In genomic region chr9:18799420-18799819, GRCh38 we compare ENCODE assay signal across 20 cellular contexts.
"Had no signal": no experiment of that assay in that cellular context is flagged by ENCODE, and none has a peak within 500 bp of the region (broad histone marks: within the 10 kb centered on the region; RNA-seq: fewer than 3 reads in every experiment).

No MANE protein-coding gene starts in this region.

- ATAC-seq: activated CD8-positive, alpha-beta T cell treated with anti-CD3 and anti-CD28 coated beads for 36 hours; left ventricle myocardium superior; natural killer cell; stimulated activated naive CD8-positive, alpha-beta T cell treated with anti-CD3 and anti-CD28 coated beads, Interleukin-15, Interleukin-2, amounts not matched to agents 100 U/mL and 50 U/mL, for 24 hours; WTC11 had no signal

- H3K27me3 ChIP-seq: right atrium auricular region had no signal

- DNase-seq: activated CD4-positive, alpha-beta T cell treated with anti-CD3 and anti-CD28 coated beads for 48 hours; activated CD8-positive, alpha-beta T cell treated with anti-CD3 and anti-CD28 coated beads for 36 hours; activated gamma-delta T cell treated with Interleukin-2 at 50 U/mL for 16 hours; activated naive CD8-positive, alpha-beta T cell treated with anti-CD3 and anti-CD28 coated beads for 36 hours; cortex of kidney; effector CD4-positive, alpha-beta T cell; foreskin melanocyte; head of caudate nucleus; kidney glomerular epithelial cell; left ventricle myocardium superior; natural killer cell; nucleus accumbens; stimulated activated naive CD8-positive, alpha-beta T cell treated with anti-CD3 and anti-CD28 coated beads, Interleukin-15, Interleukin-2, amounts not matched to agents 100 U/mL and 50 U/mL, for 24 hours had no signal

- H3K27ac ChIP-seq: right atrium auricular region had no signal

- H3K4me3 ChIP-seq: right atrium auricular region, smooth muscle cell had no signal

- H3K36me3 Mint-ChIP-seq: activated naive CD8-positive, alpha-beta T cell treated with anti-CD3 and anti-CD28 coated beads for 36 hours; memory B cell; natural killer cell; type B pancreatic cell; WTC11 had no signal

- H3K9me3 Mint-ChIP-seq: activated naive CD8-positive, alpha-beta T cell treated with anti-CD3 and anti-CD28 coated beads for 36 hours; natural killer cell; type B pancreatic cell had no signal

- H3K4me1 ChIP-seq: right atrium auricular region had no signal

- H3K9me3 ChIP-seq: right atrium auricular region had no signal

- H3K4me3 Mint-ChIP-seq: activated CD8-positive, alpha-beta T cell treated with anti-CD3 and anti-CD28 coated beads for 36 hours; activated naive CD8-positive, alpha-beta T cell treated with anti-CD3 and anti-CD28 coated beads for 36 hours; memory B cell; natural killer cell; type B pancreatic cell; WTC11 had no signal

- H3K4me2 ChIP-seq: smooth muscle cell had no signal

- H3K27ac Mint-ChIP-seq: activated CD8-positive, alpha-beta T cell treated with anti-CD3 and anti-CD28 coated beads for 36 hours; activated naive CD8-positive, alpha-beta T cell treated with anti-CD3 and anti-CD28 coated beads for 36 hours; memory B cell; natural killer cell; progenitor cell of endocrine pancreas; type B pancreatic cell; WTC11 had no signal

- H3K36me3 ChIP-seq: right atrium auricular region had no signal

- H3K4me1 Mint-ChIP-seq: activated naive CD8-positive, alpha-beta T cell treated with anti-CD3 and anti-CD28 coated beads for 36 hours; memory B cell; natural killer cell had no signal

- H3K27me3 Mint-ChIP-seq: activated naive CD8-positive, alpha-beta T cell treated with anti-CD3 and anti-CD28 coated beads for 36 hours; progenitor cell of endocrine pancreas; type B pancreatic cell had no signal

- FAIRE-seq: TTC549 had no signal
